In genomic region chr16:12874135-12874534, GRCh38 we compare ENCODE assay signal across 17 cellular contexts. TPM values are rescaled to one million over a fixed set of nuclear protein-coding genes. Genes with fewer than 3 reads are reported as not detected.
DNase-seq lines count a peak whose midpoint lies in the region; ATAC-seq, FAIRE-seq and TF ChIP-seq lines count a peak whose summit lies in the region.
"Had no signal": no experiment of that assay in that cellular context is flagged by ENCODE, and none has a peak within 500 bp of the region (broad histone marks: within the 10 kb centered on the region; RNA-seq: fewer than 3 reads in every experiment).

No MANE protein-coding gene starts in this region.

- no peak overlapping the region for H3K9ac ChIP-seq in H9 (ENCODE audit: extremely low read depth, insufficient read length, low read length)
- no peak overlapping the region for H3K9ac ChIP-seq in adipocyte (ENCODE audit: low read length)
- H3K9ac ChIP-seq in colonic mucosa (ENCODE audit: low read depth in 2 of 2, low read length in 2 of 2), result no peak overlapping the region

- H3K9me3 ChIP-seq in A549 (0 out of 3 replicates have a peak, but pooled peaks cover 2% of the 10 kb centered on the region), H9 (ENCODE audit: control insufficient read depth, low read depth, low read length) (no peaks in the 10 kb centered on the region), adipocyte (ENCODE audit: control insufficient read depth, low read length) (peaks cover 4% of the 10 kb centered on the region), colonic mucosa (no peaks in the 10 kb centered on the region), vagina (no peaks in the 10 kb centered on the region)

- H3K27me3 Mint-ChIP-seq in H9 (ENCODE audit: low read depth) (peaks cover 8% of the 10 kb centered on the region), immature natural killer cell (ENCODE audit: low read depth in 3 of 3) (peaks cover 0 to 6% (median 2%) of the 10 kb centered on the region in 3 donors)

- H3K9me3 Mint-ChIP-seq in H9 (peaks cover 3% of the 10 kb centered on the region in 2 experiments; a peak in 1 of 5 replicates), immature natural killer cell (no peaks in the 10 kb centered on the region)
- H3K9me3 Mint-ChIP-seq: activated naive CD4-positive, alpha-beta T cell treated with anti-CD3 and anti-CD28 coated beads for 36 hours had no signal

- H4K5ac ChIP-seq in H9 (ENCODE audit: insufficient read length, low read depth, low read length), result no peak overlapping the region

- TF ChIP-seq POLR2A in A549 (IDR thresholded peaks at IDR 0.05; ENCODE audit: low read length), result no peak
- TF ChIP-seq POLR2A in vagina (IDR thresholded peaks at IDR 0.05), result no peak

- H3K18ac ChIP-seq in H9 (ENCODE audit: insufficient read length, low read depth, low read length), result no peak overlapping the region

- H3K4me1 ChIP-seq in A549 (peaks cover 25% of the 10 kb centered on the region; the same call in 2 of the 3 replicates), H9 (ENCODE audit: insufficient read depth, low read length) (peaks cover 3% of the 10 kb centered on the region; the same call in 1 of the 2 replicates), adipocyte (ENCODE audit: control insufficient read depth, insufficient read depth, low read length) (peaks cover 7% of the 10 kb centered on the region), colonic mucosa (no peaks in the 10 kb centered on the region), vagina (no peaks in the 10 kb centered on the region)

- H4K20me1 ChIP-seq in H9 (ENCODE audit: control insufficient read depth, insufficient read depth, insufficient read length), result no peaks in the 10 kb centered on the region

- no peak overlapping the region for H3T11ph ChIP-seq in H9 (ENCODE audit: low read length)

- H3K36me3 Mint-ChIP-seq in H9 (ENCODE audit: insufficient read depth in 1 of 3, low read depth in 3 of 3) (peaks cover 0 to 3% (median 0%) of the 10 kb centered on the region in 3 experiments; a peak in 2 of 7 replicates), immature natural killer cell (no peaks in the 10 kb centered on the region)

- no peak overlapping the region for H3K14ac ChIP-seq in H9 (ENCODE audit: insufficient read depth, low read length)

- H2AFZ ChIP-seq in H9 (ENCODE audit: low read length), result no peak overlapping the region

- no peaks in the 10 kb centered on the region for H3K23me2 ChIP-seq in H9 (ENCODE audit: insufficient read length, low read depth, low read length, poor library complexity, severe bottlenecking)

- H3K36me3 ChIP-seq in adipocyte (ENCODE audit: control insufficient read depth, insufficient read depth, low read length, severe bottlenecking) (no peaks in the 10 kb centered on the region), colonic mucosa (no peaks in the 10 kb centered on the region), vagina (no peaks in the 10 kb centered on the region)
- H3K36me3 ChIP-seq: cardiac muscle cell had no signal

- H3K23ac ChIP-seq in H9 (ENCODE audit: insufficient read length, low read depth, low read length), result no peak overlapping the region

- no peak overlapping the region for H3K56ac ChIP-seq in H9 (ENCODE audit: insufficient read length, low read depth, low read length)

- H3K27ac ChIP-seq in A549 (peak overlapping the region; percentile 46 to 61; a peak in 4 of 6 replicates), H9 (ENCODE audit: insufficient read length, low read depth, low read length) (no peak overlapping the region), colonic mucosa (no peak overlapping the region), vagina (no peak overlapping the region)
- H3K27ac ChIP-seq: cardiac muscle cell had no signal

- 4% methylated on average over 2 of the region's 2 CpGs for WGBS in A549 (ENCODE audit: missing lambda C conversion rate)
- WGBS in H9 (ENCODE audit: extremely low coverage, insufficient read length, low lambda C conversion rate), result no CpG with 5 or more reads among the region's 2 CpGs

- CTCF ChIA-PET in A549 (lab: Yijun Ruan, JAX), result interaction anchor here (0.7 kb wide), 1 partner anchor 416 kb away, joined by 3 read pairs; no protein-coding TSS in a partner anchor

- DNase-seq in A549 (ENCODE audit: low read depth in 1 of 2, low spot score in 1 of 2), result peak; percentile 57 to 58
- no peak for DNase-seq in H9
- DNase-seq in adipocyte (ENCODE audit: low read depth), result peak; percentile 73
- peak; percentile 16 for DNase-seq in glomerular endothelial cell (ENCODE audit: extremely low read depth, low read depth, low spot score)
- DNase-seq in colonic mucosa, result no peak
- DNase-seq in immature natural killer cell, result no peak
- no peak for DNase-seq in vagina (ENCODE audit: extremely low spot score in 2 of 2)
- no peak for DNase-seq in omental fat pad (ENCODE audit: low spot score)
- DNase-seq: activated naive CD4-positive, alpha-beta T cell treated with anti-CD3 and anti-CD28 coated beads for 36 hours; AML-193; NCI-H1048; NCI-H446 treated with DMSO at 0.1 percent for 48 hours; occipital lobe had no signal

- H3K4me3 Mint-ChIP-seq in H9 (no peak overlapping the region), immature natural killer cell (no peak overlapping the region)
- H3K4me3 Mint-ChIP-seq: activated naive CD4-positive, alpha-beta T cell treated with anti-CD3 and anti-CD28 coated beads for 36 hours; WTC11 had no signal

- no peak overlapping the region for H4K91ac ChIP-seq in H9 (ENCODE audit: insufficient read length, low read depth, low read length)

- no peak for TF ChIP-seq RAD21 in A549 (conservative IDR thresholded peaks at IDR 0.05 in 1 of 2, IDR thresholded peaks at IDR 0.05 in 1 of 2)

- H3K27ac Mint-ChIP-seq in H9 (no peak overlapping the region), immature natural killer cell (no peak overlapping the region)
- H3K27ac Mint-ChIP-seq: activated naive CD4-positive, alpha-beta T cell treated with anti-CD3 and anti-CD28 coated beads for 36 hours; WTC11 had no signal

- H3K79me1 ChIP-seq in H9 (ENCODE audit: insufficient read depth, low read depth, low read length, poor library complexity, severe bottlenecking), result no peaks in the 10 kb centered on the region

- intact Hi-C loops in colonic mucosa (cut with DNase I), result no loop called here
- intact Hi-C loops in vagina (cut with DNase I), result no loop called here

- H3K4me1 Mint-ChIP-seq in H9, result peaks cover 3 to 4% of the 10 kb centered on the region in 2 experiments; a peak in 3 of 4 replicates
- H3K4me1 Mint-ChIP-seq in immature natural killer cell, result no peaks in the 10 kb centered on the region

- H2BK20ac ChIP-seq in H9 (ENCODE audit: low read depth, low read length, poor library complexity, severe bottlenecking), result no peak overlapping the region

- POLR2A ChIA-PET in A549 (lab: Yijun Ruan, JAX), result interaction anchor here (0.5 to 1.0 kb wide), 3 partner anchors 42 to 71 kb away, joined by 3 to 5 read pairs (median 4); no protein-coding TSS in a partner anchor

- no peak overlapping the region for H4K8ac ChIP-seq in H9 (replicated peaks; ENCODE audit: insufficient read length, low read depth, low read length)

- no peak overlapping the region for H2BK15ac ChIP-seq in H9 (ENCODE audit: low read depth, low read length)

- TF ChIP-seq EP300 in A549 (IDR thresholded peaks at IDR 0.05), result 0 out of 5 replicates have a peak, but pooled peaks of 1 of the 2 experiments have one; percentile 25

- H2BK120ac ChIP-seq in H9 (ENCODE audit: low read depth, low read length, poor library complexity, severe bottlenecking), result no peak overlapping the region

- H3K4me2 ChIP-seq in A549 (peak overlapping the region; percentile 48), H9 (ENCODE audit: insufficient read depth, insufficient read length, low read length) (peak overlapping the region; percentile 29)

- peak; percentile 73 for FAIRE-seq in A549 (lab: Jason Lieb, UNC)
- FAIRE-seq: endometrium, HTR-8/SVneo had no signal

- ATAC-seq in A549, result peak; percentile 87 to 94
- no peak for ATAC-seq in omental fat pad (ENCODE audit: low FRiP score)
- ATAC-seq: WTC11 had no signal

- H3K4me3 ChIP-seq in A549 (no peak overlapping the region), adipocyte (ENCODE audit: low read length) (no peak overlapping the region), colonic mucosa (no peak overlapping the region), vagina (no peak overlapping the region)
- H3K4me3 ChIP-seq: cardiac muscle cell had no signal

- H2BK12ac ChIP-seq in H9 (ENCODE audit: insufficient read length, low read depth, low read length), result no peak overlapping the region

- TF ChIP-seq CTCF in A549 (IDR thresholded peaks at IDR 0.05), result no peak
- TF ChIP-seq CTCF in H9 (conservative IDR thresholded peaks at IDR 0.05), result no peak
- no peak for TF ChIP-seq CTCF in colonic mucosa (IDR thresholded peaks at IDR 0.05)
- TF ChIP-seq CTCF in vagina (IDR thresholded peaks at IDR 0.05), result no peak
- TF ChIP-seq CTCF in omental fat pad (IDR thresholded peaks at IDR 0.05), result no peak

- no peak overlapping the region for H2AK5ac ChIP-seq in H9 (ENCODE audit: insufficient read length, low read length)

- no peaks in the 10 kb centered on the region for H3K79me2 ChIP-seq in H9 (ENCODE audit: insufficient read depth, low read length)

- H3K27me3 ChIP-seq in H9 (ENCODE audit: insufficient read depth, low read length), result no peaks in the 10 kb centered on the region
- H3K27me3 ChIP-seq in adipocyte (replicated peaks; ENCODE audit: control insufficient read depth, insufficient read depth, low read length), result no peaks in the 10 kb centered on the region
- H3K27me3 ChIP-seq in colonic mucosa, result no peaks in the 10 kb centered on the region
- no peaks in the 10 kb centered on the region for H3K27me3 ChIP-seq in vagina
- H3K27me3 ChIP-seq: cardiac muscle cell had no signal

- H3K4ac ChIP-seq in H9 (ENCODE audit: low read depth, low read length), result no peak overlapping the region

- H2BK5ac ChIP-seq in H9 (ENCODE audit: insufficient read length, low read length), result no peak overlapping the region

TF ChIP-seq in A549, 52 proteins besides CTCF, POLR2A, EP300 and RAD21:
- TF ChIP-seq JUNB (IDR thresholded peaks at IDR 0.05) (peak; percentile 43; the same call in 1 of the 2 replicates), FOSL2 (IDR thresholded peaks at IDR 0.05) (peak; percentile 54; the same call in 1 of the 2 replicates), FOSL2 (CRISPR knock-in tag; IDR thresholded peaks at IDR 0.05) (peak; percentile 78), HOXA7 (CRISPR knock-in tag; IDR thresholded peaks at IDR 0.05) (no peak), CHD2 (IDR thresholded peaks at IDR 0.05; ENCODE audit: low read length, partially characterized antibody) (no peak)

RNA-seq across cellular contexts. Expression of gene SHISA9, which starts 27.3 kb away (rescaled TPM):
- polyA plus RNA-seq in A549 (2011; rRNA removed) (0.09 and 0.16 TPM in 2 replicates), A549 (2017; fragmentation: RNase III; extraction: RNeasy Plus Mini Kit Qiagen cat#74134 plus additional on column Dnase treatment) (not detected in 3 replicates), immature natural killer cell (not detected)
- under 0.01 TPM in 1 of 2 replicates, not detected in the other for polyA plus RNA-seq in A549 (2012; cell fraction: cytosol; rRNA removed)
- not detected in 2 replicates for polyA plus RNA-seq in A549 (2012; cell fraction: nucleus; rRNA removed)
- polyA minus RNA-seq in A549 (2011; rRNA and poly(A)+ RNA removed), result 0.08 and 0.68 TPM in 2 replicates
- total RNA-seq in H9 (2021) (7.0 and 8.6 TPM in 2 replicates), glomerular endothelial cell (0.47 and 1.8 TPM in 2 replicates), colonic mucosa (1 to 10 TPM in 1 of 2 donors, under 1 TPM in 1; 0.74 to 1.3 TPM), vagina (0.49 TPM), omental fat pad (1 to 10 TPM in 1 of 4 donors, not detected in 3; 1.1 TPM)
- total RNA-seq: activated naive CD4-positive, alpha-beta T cell treated with anti-CD3 and anti-CD28 coated beads for 36 hours had no signal
- polyA plus RNA-seq: cardiac muscle cell had no signal

Comparison
In these comparisons a context has a peak if more than half of its experiments do, and no peak if none do; other contexts are left out.
1. DNase-seq: peak in A549 (2 of 2), adipocyte (single experiment) and glomerular endothelial cell (single experiment); none in H9 (single experiment), colonic mucosa (single experiment), immature natural killer cell (0 of 3), vagina (0 of 2) and omental fat pad (single experiment).
2. H3K27ac ChIP-seq: peak in A549 (2 of 2); none in H9 (single experiment), colonic mucosa (single experiment) and vagina (single experiment).